14 cellular contexts compared by ENCODE assay signal in genomic region chr10:15714847-15715246, GRCh38. TPM values are rescaled to one million over a fixed set of nuclear protein-coding genes. Genes with fewer than 3 reads are reported as not detected.
DNase-seq lines count a peak whose midpoint lies in the region; ATAC-seq and TF ChIP-seq lines count a peak whose summit lies in the region.
"Had no signal": no experiment of that assay in that cellular context is flagged by ENCODE, and none has a peak within 500 bp of the region (broad histone marks: within the 10 kb centered on the region; RNA-seq: fewer than 3 reads in every experiment).

No MANE protein-coding gene starts in this region.

- peaks cover 20% of the 10 kb centered on the region for H3F3A ChIP-seq in MM.1S (ENCODE audit: insufficient read depth, low read length)

- intact Hi-C loops in aorta (cut with DNase I) = loop anchor here (5.0 to 10.0 kb wide), 4 partner anchors 70 to 283 kb away; no protein-coding TSS in a partner anchor
- intact Hi-C loops in Calu3 (cut with micrococcal nuclease; ENCODE audit: unreplicated experiment) = loop anchor here (10.0 kb wide), 1 partner anchor 250 kb away; no protein-coding TSS in a partner anchor

- H3K4me3 ChIP-seq in MM.1S (ENCODE audit: low read length) (0 out of 2 replicates have a peak overlapping the region, but pooled peaks have one; percentile 98), coronary artery (peak overlapping the region; percentile 86), parathyroid adenoma (ENCODE audit: low read depth, low read length) (no peak overlapping the region), aorta (ENCODE audit: low read length in 2 of 2) (peak overlapping the region; percentile 82 to 86)

- peaks cover 67% of the 10 kb centered on the region for H3K27me3 Mint-ChIP-seq in Calu3 (ENCODE audit: unreplicated experiment)

- H3K27ac ChIP-seq in MM.1S (ENCODE audit: low read length) = no peak overlapping the region
- H3K27ac ChIP-seq in coronary artery = peak overlapping the region; percentile 77 to 94
- no peak overlapping the region for H3K27ac ChIP-seq in parathyroid adenoma
- H3K27ac ChIP-seq in aorta (ENCODE audit: low read depth in 1 of 2, low read length in 2 of 2) = peak overlapping the region in 1 of 2 donors; percentile 78
- H3K27ac ChIP-seq: C4-2B had no signal

- H3K27me3 ChIP-seq in MM.1S (replicated peaks; ENCODE audit: insufficient read depth, low read length) = no peaks in the 10 kb centered on the region
- no peaks in the 10 kb centered on the region for H3K27me3 ChIP-seq in parathyroid adenoma (ENCODE audit: control insufficient read depth, insufficient read depth, low read length)
- H3K27me3 ChIP-seq in aorta (ENCODE audit: control insufficient read depth in 1 of 2, insufficient read depth in 2 of 2, low read length in 1 of 2) = no peaks in the 10 kb centered on the region

- no TSS peak for BruUV-seq in Calu3 (replicated peaks; lab: Mats Ljungman, UMichigan)

- CTCF ChIA-PET in Calu3 (lab: Charles Lee) = interaction anchor here (1.1 kb wide), 1 partner anchor 25 kb away, joined by 4 read pairs; no protein-coding TSS in a partner anchor

- no peak overlapping the region for H2AFZ ChIP-seq in MM.1S (ENCODE audit: low read length)
- H2AFZ ChIP-seq in parathyroid adenoma = no peak overlapping the region

- H3K9me3 Mint-ChIP-seq in Calu3 (ENCODE audit: low read depth, unreplicated experiment) = no peaks in the 10 kb centered on the region
- H3K9me3 Mint-ChIP-seq: CD8-positive, alpha-beta T cell; HFFc6 had no signal

- WGBS in aorta, 2 donors = 12 to 13% methylated on average over 5 of the region's 5 CpGs

- H3K4me3 Mint-ChIP-seq in Calu3 (ENCODE audit: low read depth, unreplicated experiment) = no peak overlapping the region
- H3K4me3 Mint-ChIP-seq: CD8-positive, alpha-beta T cell; HFFc6 had no signal

- H3K4me2 ChIP-seq in MM.1S (ENCODE audit: low read depth, low read length) (peak overlapping the region; percentile 66; the same call in 1 of the 2 replicates), parathyroid adenoma (ENCODE audit: low read length) (peak overlapping the region; percentile 22)

- no peak for DNase-seq in MM.1S
- DNase-seq in coronary artery (ENCODE audit: low spot score) = no peak
- no peak for DNase-seq in aorta
- no peak for DNase-seq in KG1 (lab: John Stamatoyannopoulos, UW)
- no peak for DNase-seq in Calu3
- DNase-seq: ACHN; CD8-positive, alpha-beta T cell; COR-L47; HCEC 1CT; HFFc6 had no signal

- no peaks in the 10 kb centered on the region for H3K36me3 Mint-ChIP-seq in Calu3 (ENCODE audit: insufficient read depth, unreplicated experiment)
- H3K36me3 Mint-ChIP-seq: CD8-positive, alpha-beta T cell had no signal

- peaks cover 98% of the 10 kb centered on the region for H3K79me2 ChIP-seq in MM.1S (ENCODE audit: low read length)
- no peaks in the 10 kb centered on the region for H3K79me2 ChIP-seq in parathyroid adenoma

- ATAC-seq in aorta (ENCODE audit: low FRiP score) (no peak), HG03135 (IDR thresholded peaks at IDR 0.05; ENCODE audit: unreplicated experiment) (no peak)
- ATAC-seq: CD8-positive, alpha-beta T cell; HepG2 had no signal

- H3K36me3 ChIP-seq in MM.1S (replicated peaks; ENCODE audit: insufficient read depth, low read length) (peaks cover 5% of the 10 kb centered on the region; the same call in 1 of the 2 replicates), parathyroid adenoma (ENCODE audit: control insufficient read depth, insufficient read depth, low read length) (no peaks in the 10 kb centered on the region), aorta (ENCODE audit: control insufficient read depth in 1 of 2, insufficient read depth in 2 of 2, low read length in 1 of 2) (peaks cover 0 to 5% of the 10 kb centered on the region in 2 donors)

- no peak overlapping the region for H3K27ac Mint-ChIP-seq in Calu3 (ENCODE audit: unreplicated experiment)
- H3K27ac Mint-ChIP-seq: CD8-positive, alpha-beta T cell; HFFc6 had no signal

- H3K9me2 ChIP-seq in MM.1S (replicated peaks; ENCODE audit: insufficient read depth, low read length) = no peaks in the 10 kb centered on the region

- no peak overlapping the region for H3K9ac ChIP-seq in MM.1S (ENCODE audit: low read length)
- H3K9ac ChIP-seq in parathyroid adenoma = no peak overlapping the region

- H3K4me1 ChIP-seq in MM.1S (ENCODE audit: low read length) (peaks cover 40% of the 10 kb centered on the region), parathyroid adenoma (no peaks in the 10 kb centered on the region), aorta (ENCODE audit: control insufficient read depth in 1 of 2, insufficient read depth in 2 of 2, low read length in 2 of 2) (peaks cover 0 to 2% of the 10 kb centered on the region in 2 donors)

- H3K4me1 Mint-ChIP-seq in Calu3 (ENCODE audit: low read depth, unreplicated experiment) = no peaks in the 10 kb centered on the region

- 0 out of 2 replicates have a peak, but pooled peaks cover 5% of the 10 kb centered on the region for H4K20me1 ChIP-seq in MM.1S (ENCODE audit: insufficient read depth, low read length)

- no peaks in the 10 kb centered on the region for H3K9me3 ChIP-seq in MM.1S (replicated peaks; ENCODE audit: insufficient read depth, low read length)
- H3K9me3 ChIP-seq in parathyroid adenoma (ENCODE audit: control insufficient read depth, low read length) = no peaks in the 10 kb centered on the region
- no peaks in the 10 kb centered on the region for H3K9me3 ChIP-seq in aorta (ENCODE audit: control insufficient read depth, low read length)

- TF ChIP-seq CTCF in MM.1S (IDR thresholded peaks at IDR 0.05; ENCODE audit: low read length) (no peak), coronary artery (IDR thresholded peaks at IDR 0.05) (no peak), parathyroid adenoma (IDR thresholded peaks at IDR 0.05) (no peak), Calu3 (IDR thresholded peaks at IDR 0.05; ENCODE audit: unreplicated experiment) (no peak)

RNA-seq across cellular contexts. Expression of gene ITGA8, which starts 4.9 kb away (rescaled TPM):
- total RNA-seq in aorta (100 to 1,000 TPM; 516 to 885 TPM), Calu3 (2022) (not detected in 2 replicates)
- polyA plus RNA-seq in aorta = 100 to 1,000 TPM; 149 to 336 TPM
- total RNA-seq: CD8-positive, alpha-beta T cell; HepG2; HFFc6 had no signal
- polyA plus RNA-seq: HepG2 had no signal

Comparison
In these comparisons a context has a peak if more than half of its experiments do, and no peak if none do; other contexts are left out.
1. H3K27ac ChIP-seq: peak in coronary artery (2 of 2); none in MM.1S (single experiment) and parathyroid adenoma (single experiment).
2. RNA of gene ITGA8, which starts 4.9 kb away (total RNA-seq): 516 to 885 TPM in aorta; not detected in Calu3; every median in the first group is over 100 times any median in the second.